11 cellular contexts compared by ENCODE assay signal in genomic region chr9:126611188-126611587, GRCh38. TPM values are rescaled to one million over a fixed set of nuclear protein-coding genes. Genes with fewer than 3 reads are reported as not detected.
DNase-seq lines count a peak whose midpoint lies in the region; ATAC-seq, FAIRE-seq and TF ChIP-seq lines count a peak whose summit lies in the region.
"Had no signal": no experiment of that assay in that cellular context is flagged by ENCODE, and none has a peak within 500 bp of the region (broad histone marks: within the 10 kb centered on the region; RNA-seq: fewer than 3 reads in every experiment).

No MANE protein-coding gene starts in this region.

- peaks cover 17% of the 10 kb centered on the region for H3K4me1 ChIP-seq in A549
- H3K4me1 ChIP-seq in naive thymus-derived CD4-positive, alpha-beta T cell (ENCODE audit: control insufficient read depth in 2 of 2, insufficient read depth in 2 of 2, low read length in 2 of 2) = peaks cover 6 to 7% of the 10 kb centered on the region in 2 donors
- H3K4me1 ChIP-seq in effector memory CD4-positive, alpha-beta T cell (ENCODE audit: control insufficient read depth, insufficient read depth, low read length, poor library complexity, severe bottlenecking) = peaks cover 36% of the 10 kb centered on the region

- H3K27me3 ChIP-seq in naive thymus-derived CD4-positive, alpha-beta T cell (ENCODE audit: control insufficient read depth in 2 of 2, insufficient read depth in 2 of 2, low read length in 2 of 2) = peaks cover 10 to 12% of the 10 kb centered on the region in 2 donors
- H3K27me3 ChIP-seq in effector memory CD4-positive, alpha-beta T cell (replicated peaks; ENCODE audit: control insufficient read depth, insufficient read depth, low read length, poor library complexity, severe bottlenecking) = peaks cover 63% of the 10 kb centered on the region

- intact Hi-C loops in naive thymus-derived CD4-positive, alpha-beta T cell (cut with micrococcal nuclease) = loop anchor here (1.0 to 5.0 kb wide), 3 partner anchors 16 to 171 kb away; no protein-coding TSS in a partner anchor

- no peak for DNase-seq in A549 (ENCODE audit: low read depth in 1 of 2, low spot score in 1 of 2)
- DNase-seq in GM10266 (ENCODE audit: extremely low spot score) = no peak
- DNase-seq in coronary artery (ENCODE audit: low spot score) = no peak
- peak in 1 of 9 donors; percentile 12 for DNase-seq in naive thymus-derived CD4-positive, alpha-beta T cell
- no peak for DNase-seq in UCSD-AML1 (lab: John Stamatoyannopoulos, UW; ENCODE audit: unreplicated experiment)
- DNase-seq in RKO (ENCODE audit: low spot score) = no peak
- DNase-seq in effector memory CD4-positive, alpha-beta T cell = no peak

- WGBS in A549 (ENCODE audit: missing lambda C conversion rate) = 24% methylated on average over 25 of the region's 25 CpGs

- H3K27ac ChIP-seq in A549 (no peak overlapping the region), coronary artery (no peak overlapping the region)
- H3K27ac ChIP-seq in naive thymus-derived CD4-positive, alpha-beta T cell (ENCODE audit: low read depth, low read length) = no peak overlapping the region
- H3K27ac ChIP-seq in effector memory CD4-positive, alpha-beta T cell (ENCODE audit: insufficient read depth, low read length, poor library complexity, severe bottlenecking) = no peak overlapping the region

- FAIRE-seq in A549 (lab: Jason Lieb, UNC) = no peak
- FAIRE-seq: RCC 7860, urothelium cell line had no signal

- H3K4me3 Mint-ChIP-seq in naive thymus-derived CD4-positive, alpha-beta T cell = peak overlapping the region in 8 of 10 donors; percentile 45 to 88 (median 72)

- no peak for TF ChIP-seq POLR2A in A549 (IDR thresholded peaks at IDR 0.05; ENCODE audit: low read length)

- ATAC-seq in A549 = peak; percentile 35 to 54
- no peak for ATAC-seq in naive thymus-derived CD4-positive, alpha-beta T cell
- ATAC-seq in HG03159 (IDR thresholded peaks at IDR 0.05; ENCODE audit: unreplicated experiment) = no peak

- TF ChIP-seq CTCF in A549 (IDR thresholded peaks at IDR 0.05) (no peak), GM10266 (IDR thresholded peaks at IDR 0.05; ENCODE audit: control insufficient read depth, insufficient read depth, low read depth, missing control alignments) (peak; percentile 11), coronary artery (IDR thresholded peaks at IDR 0.05) (no peak)

- no peak for TF ChIP-seq EP300 in A549 (IDR thresholded peaks at IDR 0.05)

- H3K4me1 Mint-ChIP-seq in naive thymus-derived CD4-positive, alpha-beta T cell = peaks cover 10 to 25% (median 16%) of the 10 kb centered on the region in 7 donors

- H3K4me3 ChIP-seq in A549 = peak overlapping the region; percentile 22; the same call in 2 of the 3 replicates
- H3K4me3 ChIP-seq in coronary artery = peak overlapping the region; percentile 67
- H3K4me3 ChIP-seq in naive thymus-derived CD4-positive, alpha-beta T cell (ENCODE audit: low read length) = no peak overlapping the region
- H3K4me3 ChIP-seq in effector memory CD4-positive, alpha-beta T cell (ENCODE audit: insufficient read depth, low read depth, low read length, poor library complexity, severe bottlenecking) = no peak overlapping the region

- H3K9me3 ChIP-seq in A549 = no peaks in the 10 kb centered on the region
- no peaks in the 10 kb centered on the region for H3K9me3 ChIP-seq in naive thymus-derived CD4-positive, alpha-beta T cell (ENCODE audit: control insufficient read depth in 2 of 3, low read length in 3 of 3)
- H3K9me3 ChIP-seq in effector memory CD4-positive, alpha-beta T cell (ENCODE audit: control insufficient read depth, low read length) = no peaks in the 10 kb centered on the region

- H3K36me3 ChIP-seq in naive thymus-derived CD4-positive, alpha-beta T cell (ENCODE audit: control insufficient read depth in 2 of 3, insufficient read depth in 3 of 3, low read length in 3 of 3) = no peaks in the 10 kb centered on the region
- no peaks in the 10 kb centered on the region for H3K36me3 ChIP-seq in effector memory CD4-positive, alpha-beta T cell (ENCODE audit: control insufficient read depth, insufficient read depth, low read length)

- peak overlapping the region in 2 of 9 donors; percentile 52 to 77 for H3K27ac Mint-ChIP-seq in naive thymus-derived CD4-positive, alpha-beta T cell

- H3K4me2 ChIP-seq in A549 = peak overlapping the region; percentile 97

- POLR2A ChIA-PET in A549 (lab: Yijun Ruan, JAX) = no interaction called here
- POLR2A ChIA-PET in naive thymus-derived CD4-positive, alpha-beta T cell (lab: Charles Lee) = no interaction called here

- H3K9me3 Mint-ChIP-seq in naive thymus-derived CD4-positive, alpha-beta T cell = no peaks in the 10 kb centered on the region

- peaks cover 44 to 78% (median 66%) of the 10 kb centered on the region in 5 donors for H3K27me3 Mint-ChIP-seq in naive thymus-derived CD4-positive, alpha-beta T cell

- CTCF ChIA-PET in A549 (lab: Yijun Ruan, JAX) = interaction anchor here (0.8 to 6.0 kb wide), 9 partner anchors 8 to 180 kb away, joined by 3 to 31 read pairs (median 5); no protein-coding TSS in a partner anchor
- CTCF ChIA-PET in naive thymus-derived CD4-positive, alpha-beta T cell (lab: Charles Lee) = no interaction called here

- no peak for TF ChIP-seq RAD21 in A549 (conservative IDR thresholded peaks at IDR 0.05 in 1 of 2, IDR thresholded peaks at IDR 0.05 in 1 of 2)

- H3K36me3 Mint-ChIP-seq in naive thymus-derived CD4-positive, alpha-beta T cell = peaks cover 0 to 1% (median 0%) of the 10 kb centered on the region in 5 donors

TF ChIP-seq in A549, 52 proteins besides CTCF, POLR2A, EP300 and RAD21:
- TF ChIP-seq ZNF302 (CRISPR knock-in tag; IDR thresholded peaks at IDR 0.05) = no peak
- TF ChIP-seq SREBF2 (IDR thresholded peaks at IDR 0.05) = no peak
- no peak for TF ChIP-seq CBX2 (IDR thresholded peaks at IDR 0.05; ENCODE audit: borderline replicate concordance, low read depth)
- TF ChIP-seq USF2 (IDR thresholded peaks at IDR 0.05) = no peak
- TF ChIP-seq MAX (IDR thresholded peaks at IDR 0.05) = no peak
- no peak for TF ChIP-seq HOXA7 (CRISPR knock-in tag; IDR thresholded peaks at IDR 0.05)
- TF ChIP-seq MAZ (IDR thresholded peaks at IDR 0.05; ENCODE audit: borderline replicate concordance, low read depth, low read length) = no peak
- TF ChIP-seq KDM1A (IDR thresholded peaks at IDR 0.05; ENCODE audit: low read depth) = no peak
- TF ChIP-seq RFX5 (IDR thresholded peaks at IDR 0.05) = no peak
- no peak for TF ChIP-seq HDAC2 (IDR thresholded peaks at IDR 0.05)
- TF ChIP-seq MAFK (IDR thresholded peaks at IDR 0.05; ENCODE audit: partially characterized antibody) = no peak
- TF ChIP-seq CHD2 (IDR thresholded peaks at IDR 0.05; ENCODE audit: low read length, partially characterized antibody) = no peak
- no peak for TF ChIP-seq ESRRA (IDR thresholded peaks at IDR 0.05; ENCODE audit: borderline replicate concordance, low read length)
- no peak for TF ChIP-seq FOSL2 (IDR thresholded peaks at IDR 0.05)
- no peak for TF ChIP-seq FOSL2 (CRISPR knock-in tag; IDR thresholded peaks at IDR 0.05)
- no peak for TF ChIP-seq NFE2L2 (conservative IDR thresholded peaks at IDR 0.05; ENCODE audit: low read length)

RNA-seq across cellular contexts. Expression of gene LMX1B, which starts 2.5 kb away (rescaled TPM):
- polyA plus RNA-seq in A549 (2011; rRNA removed) (0.41 and 0.48 TPM in 2 replicates), A549 (2017; fragmentation: RNase III; extraction: RNeasy Plus Mini Kit Qiagen cat#74134 plus additional on column Dnase treatment) (0.56 to 0.98 TPM (median 0.57 TPM) in 3 replicates)
- 0.99 and 1.5 TPM in 2 replicates for polyA plus RNA-seq in A549 (2012; cell fraction: cytosol; rRNA removed)
- polyA plus RNA-seq in A549 (2012; cell fraction: nucleus; rRNA removed) = 1.2 and 1.5 TPM in 2 replicates
- polyA minus RNA-seq in A549 (2011; rRNA and poly(A)+ RNA removed) = 0.37 and 0.49 TPM in 2 replicates
- not detected for total RNA-seq in naive thymus-derived CD4-positive, alpha-beta T cell
- polyA plus RNA-seq in naive thymus-derived CD4-positive, alpha-beta T cell = not detected
- total RNA-seq: left lobe of liver had no signal

Comparison
In these comparisons a context has a peak if more than half of its experiments do, and no peak if none do; other contexts are left out.
1. ATAC-seq: peak in A549 (2 of 2); none in naive thymus-derived CD4-positive, alpha-beta T cell (single experiment) and HG03159 (single experiment).
2. H3K4me3 ChIP-seq: peak in A549 (single experiment) and coronary artery (single experiment); none in naive thymus-derived CD4-positive, alpha-beta T cell (single experiment) and effector memory CD4-positive, alpha-beta T cell (single experiment).